Comparison of ENCODE assay signal across 8 cellular contexts in the genomic region with DNA sequence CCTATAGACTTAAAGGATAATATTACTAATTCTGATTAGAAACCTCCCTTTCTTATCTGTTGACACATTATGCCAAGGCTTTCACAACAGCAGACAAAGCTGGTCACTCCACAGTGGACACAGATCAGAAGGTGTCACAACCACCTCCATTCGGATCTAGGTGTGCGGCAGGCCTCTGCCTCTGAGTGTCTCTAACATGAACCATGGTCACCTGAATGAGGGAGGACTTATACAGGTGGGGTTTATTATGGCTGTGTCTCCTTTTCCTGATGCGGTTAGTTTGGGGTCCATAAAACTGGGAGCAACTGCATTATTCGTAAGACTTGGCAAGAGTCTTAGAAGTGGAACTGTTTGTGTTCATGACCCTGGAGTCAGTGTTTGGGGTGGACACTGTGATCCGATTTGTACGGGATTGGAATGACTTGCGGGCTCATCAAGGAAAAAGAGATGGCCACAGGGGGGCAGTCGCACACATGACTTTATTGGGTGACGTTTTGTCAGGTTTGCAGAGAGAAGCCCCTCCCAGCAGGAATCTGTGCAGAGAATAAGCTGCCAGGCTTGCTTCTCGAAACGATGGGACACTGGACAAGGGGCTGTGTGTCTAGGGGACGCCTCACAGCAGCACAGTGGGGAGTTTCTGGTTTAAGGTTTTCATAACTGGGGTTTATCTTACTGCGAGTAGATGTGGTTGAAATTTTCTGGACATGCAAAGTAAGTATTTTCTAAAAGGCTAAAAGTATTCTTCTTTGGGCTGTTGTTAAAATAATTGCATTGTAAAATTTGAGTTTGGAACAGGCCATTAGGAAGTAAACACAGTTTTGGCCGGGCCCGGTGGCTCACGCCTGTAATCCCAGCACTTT.
A peak's percentile ranks its signal among the peaks of the same experiment; 100 is the strongest.
DNase-seq lines count a peak whose midpoint lies in the region; ATAC-seq and TF ChIP-seq lines count a peak whose summit lies in the region.

No MANE protein-coding gene starts in this region.

- no TSS peak for BruUV-seq in Calu3 (replicated peaks; lab: Mats Ljungman, UMichigan)

- H3K36me3 Mint-ChIP-seq in Calu3 (ENCODE audit: insufficient read depth, unreplicated experiment) (no peaks in the 10 kb centered on the region), nephron progenitor cell (ENCODE audit: low read depth) (no peaks in the 10 kb centered on the region)

- intact Hi-C loops in Calu3 (cut with micrococcal nuclease; ENCODE audit: unreplicated experiment), result loop anchor here (1.0 to 5.0 kb wide), 2 partner anchors 141 to 585 kb away; no protein-coding TSS in a partner anchor

- DNase-seq in Calu3 (peak; percentile 68), NCI-H69 (lab: John Stamatoyannopoulos, UW) (peak; percentile 64), fibroblast of gingiva (ENCODE audit: low read depth) (peak; percentile 12), nephron progenitor cell (peak; percentile 47)
- DNase-seq in activated CD8-positive, alpha-beta memory T cell treated with anti-CD3 and anti-CD28 coated beads, Interleukin-2, amount 50 U/mL, for 4 hours, result peak; percentile 50
- peak; percentile 27 for DNase-seq in stimulated activated naive CD4-positive, alpha-beta T cell treated with Interleukin-2 at 50 U/mL for 16 hours (lab: John Stamatoyannopoulos, UW)

- no peaks in the 10 kb centered on the region for H3K27me3 Mint-ChIP-seq in Calu3 (ENCODE audit: unreplicated experiment)
- peaks cover 6% of the 10 kb centered on the region for H3K27me3 Mint-ChIP-seq in nephron progenitor cell (ENCODE audit: low read depth, poor library complexity)

- H3K9me3 Mint-ChIP-seq in Calu3 (ENCODE audit: low read depth, unreplicated experiment), result no peaks in the 10 kb centered on the region
- H3K9me3 Mint-ChIP-seq in nephron progenitor cell, result peaks cover 77% of the 10 kb centered on the region

- TF ChIP-seq CTCF in Calu3 (IDR thresholded peaks at IDR 0.05; ENCODE audit: unreplicated experiment) (peak; percentile 57), nephron progenitor cell (IDR thresholded peaks at IDR 0.05) (no peak)

- CTCF ChIA-PET in Calu3 (lab: Charles Lee), result interaction anchor here (1.6 to 1.7 kb wide), 2 partner anchors 141 to 584 kb away, joined by 8 to 10 read pairs; no protein-coding TSS in a partner anchor

- H3K27ac Mint-ChIP-seq in Calu3 (ENCODE audit: unreplicated experiment) (no peak overlapping the region), nephron progenitor cell (no peak overlapping the region)

- H3K4me1 Mint-ChIP-seq in Calu3 (ENCODE audit: low read depth, unreplicated experiment) (no peaks in the 10 kb centered on the region), nephron progenitor cell (no peaks in the 10 kb centered on the region)

- peak; percentile 59 for ATAC-seq in HG02870 (IDR thresholded peaks at IDR 0.05; ENCODE audit: unreplicated experiment)
- no peak for ATAC-seq in HG03521 (IDR thresholded peaks at IDR 0.05; ENCODE audit: unreplicated experiment)

- H3K4me3 Mint-ChIP-seq in Calu3 (ENCODE audit: low read depth, unreplicated experiment) (no peak overlapping the region), nephron progenitor cell (no peak overlapping the region)

Comparison
In these comparisons a context has a peak if more than half of its experiments do, and no peak if none do; other contexts are left out.
1. DNase-seq: peak in every context shown above with its lines; median percentile 68 in Calu3; 64 in NCI-H69; 50 in activated CD8-positive, alpha-beta memory T cell treated with anti-CD3 and anti-CD28 coated beads, Interleukin-2, amount 50 U/mL, for 4 hours; 47 in nephron progenitor cell; 27 in stimulated activated naive CD4-positive, alpha-beta T cell treated with Interleukin-2 at 50 U/mL for 16 hours; 12 in fibroblast of gingiva.